25 cellular contexts compared by ENCODE assay signal in genomic region chr5:169997736-169998284, GRCh38. TPM values are rescaled to one million over a fixed set of nuclear protein-coding genes. Genes with fewer than 3 reads are reported as not detected.
DNase-seq lines count a peak whose midpoint lies in the region; ATAC-seq, FAIRE-seq and TF ChIP-seq lines count a peak whose summit lies in the region.
"Had no signal": no experiment of that assay in that cellular context is flagged by ENCODE, and none has a peak within 500 bp of the region (broad histone marks: within the 10 kb centered on the region; RNA-seq: fewer than 3 reads in every experiment).

No MANE protein-coding gene starts in this region.

- H2AK5ac ChIP-seq in trophoblast cell (ENCODE audit: low read length): no peak overlapping the region

- no peaks in the 10 kb centered on the region for H3K9me3 Mint-ChIP-seq in activated T-cell treated with anti-CD3 and anti-CD28 coated beads, Interleukin-2, amount 50 U/mL, for 24 hours
- H3K9me3 Mint-ChIP-seq in activated T-helper 2 cell treated with anti-CD3 and anti-CD28 coated beads, Interferon-gamma antibody, Interleukin-2, Interleukin-4, amounts not matched to agents 10 μg/mL and 5 μg/mL and 100 μg/mL, durations not matched to agents 14 hours and 24 hours and 36 hours: no peaks in the 10 kb centered on the region
- H3K9me3 Mint-ChIP-seq: activated T-cell treated with anti-CD3 and anti-CD28 coated beads, Interleukin-2, amount 50 U/mL, for 72 hours had no signal

- H3K36me3 ChIP-seq in trophoblast cell (ENCODE audit: control insufficient read depth in 1 of 2, insufficient read depth in 2 of 2, low read length in 2 of 2) (no peaks in the 10 kb centered on the region), H7 (replicated peaks; ENCODE audit: control insufficient read depth, insufficient read depth, low read length) (no peaks in the 10 kb centered on the region)
- H3K36me3 ChIP-seq: BE2C, cardiac muscle cell, gastrocnemius medialis, Peyer's patch, SJSA1 had no signal

- H3K4ac ChIP-seq in trophoblast cell (ENCODE audit: low read depth, low read length): no peak overlapping the region

- peak; percentile 46 for ATAC-seq in HG03103 (IDR thresholded peaks at IDR 0.05; ENCODE audit: low read depth, unreplicated experiment)
- ATAC-seq: activated CD8-positive, alpha-beta T cell treated with anti-CD3 and anti-CD28 coated beads, Interleukin-2, amount 10 ng/mL, durations not matched to agents 7 days and 5 days; activated T-cell treated with anti-CD3 and anti-CD28 coated beads, Interleukin-2, amount 50 U/mL, for 72 hours; gastrocnemius medialis; left cardiac atrium had no signal

- no peaks in the 10 kb centered on the region for H3K79me2 ChIP-seq in trophoblast cell (ENCODE audit: control insufficient read depth, insufficient read depth, low read length, poor library complexity)

- no peak overlapping the region for H2AFZ ChIP-seq in trophoblast cell (ENCODE audit: insufficient read depth, low read length, poor library complexity)

- no peak overlapping the region for H2BK5ac ChIP-seq in trophoblast cell (ENCODE audit: low read depth, low read length, poor library complexity)

- H2BK12ac ChIP-seq in trophoblast cell (ENCODE audit: low read length): no peak overlapping the region

- no peak overlapping the region for H4K8ac ChIP-seq in trophoblast cell (ENCODE audit: low read depth, low read length)

- no peak for FAIRE-seq in D721Med (lab: Jason Lieb, UNC)

- no peak overlapping the region for H3K27ac ChIP-seq in trophoblast cell (ENCODE audit: low read depth, low read length)
- H3K27ac ChIP-seq: cardiac muscle cell, dorsolateral prefrontal cortex, gastrocnemius medialis, neutrophil, Peyer's patch, SJSA1 had no signal

- no peaks in the 10 kb centered on the region for H3K9me3 ChIP-seq in trophoblast cell (ENCODE audit: insufficient read depth, low read depth, low read length)
- H3K9me3 ChIP-seq: BE2C, gastrocnemius medialis, neutrophil, Peyer's patch, SJSA1 had no signal

- H3K79me1 ChIP-seq in trophoblast cell (ENCODE audit: low read length): no peaks in the 10 kb centered on the region

- no peak overlapping the region for H3K9ac ChIP-seq in trophoblast cell (ENCODE audit: low read length)

- no peak overlapping the region for H4K12ac ChIP-seq in trophoblast cell (ENCODE audit: low read depth, low read length)

- intact Hi-C loops in activated T-helper 2 cell treated with anti-CD3 and anti-CD28 coated beads, Interferon-gamma antibody, Interleukin-2, Interleukin-4, amounts not matched to agents 10 μg/mL and 5 μg/mL and 100 μg/mL, durations not matched to agents 14 hours and 24 hours and 36 hours (cut with micrococcal nuclease): no loop called here

- H3K18ac ChIP-seq in trophoblast cell (ENCODE audit: low read length): no peak overlapping the region

- peak overlapping the region; percentile 5 for H3K27ac Mint-ChIP-seq in activated T-cell treated with anti-CD3 and anti-CD28 coated beads, Interleukin-2, amount 50 U/mL, for 24 hours
- peak overlapping the region; percentile 18 for H3K27ac Mint-ChIP-seq in activated T-helper 2 cell treated with anti-CD3 and anti-CD28 coated beads, Interferon-gamma antibody, Interleukin-2, Interleukin-4, amounts not matched to agents 10 μg/mL and 5 μg/mL and 100 μg/mL, durations not matched to agents 14 hours and 24 hours and 36 hours
- H3K27ac Mint-ChIP-seq: activated CD8-positive, alpha-beta T cell treated with anti-CD3 and anti-CD28 coated beads, Interleukin-2, amount 10 ng/mL, durations not matched to agents 7 days and 5 days; activated T-cell treated with anti-CD3 and anti-CD28 coated beads, Interleukin-2, amount 50 U/mL, for 72 hours had no signal

- H3K4me3 ChIP-seq in trophoblast cell (ENCODE audit: low read depth, low read length) (no peak overlapping the region), H7 (ENCODE audit: insufficient read depth, low read depth, low read length) (no peak overlapping the region)
- H3K4me3 ChIP-seq: cardiac muscle cell, dorsolateral prefrontal cortex, gastrocnemius medialis, Peyer's patch, SJSA1, smooth muscle cell had no signal

- WGBS in trophoblast cell (ENCODE audit: extremely low coverage, insufficient coverage, insufficient read length): no CpG with 5 or more reads among the region's 5 CpGs

- H2BK120ac ChIP-seq in trophoblast cell (ENCODE audit: insufficient read depth, low read length, poor library complexity): no peak overlapping the region

- H3K4me1 Mint-ChIP-seq in activated T-cell treated with anti-CD3 and anti-CD28 coated beads, Interleukin-2, amount 50 U/mL, for 24 hours (ENCODE audit: low read depth): no peaks in the 10 kb centered on the region
- H3K4me1 Mint-ChIP-seq in activated T-helper 2 cell treated with anti-CD3 and anti-CD28 coated beads, Interferon-gamma antibody, Interleukin-2, Interleukin-4, amounts not matched to agents 10 μg/mL and 5 μg/mL and 100 μg/mL, durations not matched to agents 14 hours and 24 hours and 36 hours (ENCODE audit: low read depth): peaks cover 2% of the 10 kb centered on the region

- DNase-seq in activated T-cell treated with anti-CD3 and anti-CD28 coated beads, Interleukin-2, amount 50 U/mL, for 24 hours: no peak
- DNase-seq in activated T-cell treated with anti-CD3 and anti-CD28 coated beads, Interleukin-2, amount 50 U/mL, for 48 hours: no peak
- DNase-seq in activated T-helper 2 cell treated with anti-CD3 and anti-CD28 coated beads, Interferon-gamma antibody, Interleukin-2, Interleukin-4, amounts not matched to agents 10 μg/mL and 5 μg/mL and 100 μg/mL, durations not matched to agents 14 hours and 24 hours and 36 hours (ENCODE audit: low spot score): no peak
- peak; percentile 32 to 48 for DNase-seq in trophoblast cell
- no peak for DNase-seq in H7
- no peak for DNase-seq in KG1 (lab: John Stamatoyannopoulos, UW)
- no peak for DNase-seq in D721Med (ENCODE audit: insufficient read length, low spot score)
- DNase-seq: activated CD4-positive, CD25-positive, alpha-beta regulatory T cell; activated CD8-positive, alpha-beta T cell treated with anti-CD3 and anti-CD28 coated beads, Interleukin-2, amount 10 ng/mL, durations not matched to agents 7 days and 5 days; activated T-cell treated with anti-CD3 and anti-CD28 coated beads, Interleukin-2, amount 50 U/mL, for 72 hours; BE2C; Calu3; dorsolateral prefrontal cortex; gastrocnemius medialis; left cardiac atrium; NCI-H1694 treated with DMSO at 0.1 percent for 48 hours; NCI-H226; Peyer's patch; stimulated activated CD4-positive, alpha-beta T cell treated with anti-CD3 and anti-CD28 coated beads, Interleukin-4, amount 100 ng/mL, for 1 hour had no signal

- H4K91ac ChIP-seq in trophoblast cell (ENCODE audit: low read depth, low read length): no peak overlapping the region

- no peak overlapping the region for H3K23ac ChIP-seq in trophoblast cell (ENCODE audit: low read length)

- no peak overlapping the region for H3K4me3 Mint-ChIP-seq in activated T-cell treated with anti-CD3 and anti-CD28 coated beads, Interleukin-2, amount 50 U/mL, for 24 hours
- H3K4me3 Mint-ChIP-seq in activated T-helper 2 cell treated with anti-CD3 and anti-CD28 coated beads, Interferon-gamma antibody, Interleukin-2, Interleukin-4, amounts not matched to agents 10 μg/mL and 5 μg/mL and 100 μg/mL, durations not matched to agents 14 hours and 24 hours and 36 hours (ENCODE audit: low read depth): no peak overlapping the region
- H3K4me3 Mint-ChIP-seq: activated CD8-positive, alpha-beta T cell treated with anti-CD3 and anti-CD28 coated beads, Interleukin-2, amount 10 ng/mL, durations not matched to agents 7 days and 5 days; activated T-cell treated with anti-CD3 and anti-CD28 coated beads, Interleukin-2, amount 50 U/mL, for 72 hours had no signal

- H3K4me2 ChIP-seq in trophoblast cell (ENCODE audit: low read length): no peak overlapping the region
- H3K4me2 ChIP-seq: smooth muscle cell had no signal

- peaks cover 88% of the 10 kb centered on the region for H3K36me3 Mint-ChIP-seq in activated T-cell treated with anti-CD3 and anti-CD28 coated beads, Interleukin-2, amount 50 U/mL, for 24 hours (ENCODE audit: low read depth)
- H3K36me3 Mint-ChIP-seq in activated T-helper 2 cell treated with anti-CD3 and anti-CD28 coated beads, Interferon-gamma antibody, Interleukin-2, Interleukin-4, amounts not matched to agents 10 μg/mL and 5 μg/mL and 100 μg/mL, durations not matched to agents 14 hours and 24 hours and 36 hours (ENCODE audit: low read depth): peaks cover 57% of the 10 kb centered on the region

- H3K27me3 Mint-ChIP-seq in activated T-cell treated with anti-CD3 and anti-CD28 coated beads, Interleukin-2, amount 50 U/mL, for 24 hours: no peaks in the 10 kb centered on the region
- H3K27me3 Mint-ChIP-seq in activated T-helper 2 cell treated with anti-CD3 and anti-CD28 coated beads, Interferon-gamma antibody, Interleukin-2, Interleukin-4, amounts not matched to agents 10 μg/mL and 5 μg/mL and 100 μg/mL, durations not matched to agents 14 hours and 24 hours and 36 hours (ENCODE audit: low read depth): no peaks in the 10 kb centered on the region

- no peak for TF ChIP-seq CTCF in D721Med (IDR thresholded peaks at IDR 0.05; ENCODE audit: insufficient read depth, missing control alignments)

- no peaks in the 10 kb centered on the region for H3K4me1 ChIP-seq in trophoblast cell (ENCODE audit: control insufficient read depth in 1 of 2, insufficient read depth in 2 of 2, low read length in 2 of 2)
- H3K4me1 ChIP-seq: BE2C, gastrocnemius medialis, Peyer's patch, SJSA1 had no signal

- H3K14ac ChIP-seq in trophoblast cell (ENCODE audit: low read length): no peak overlapping the region

- H3K27me3 ChIP-seq in trophoblast cell (ENCODE audit: insufficient read depth, low read length): no peaks in the 10 kb centered on the region
- H3K27me3 ChIP-seq in H7 (ENCODE audit: control insufficient read depth, insufficient read depth, low read length): no peaks in the 10 kb centered on the region
- H3K27me3 ChIP-seq: BE2C, cardiac muscle cell, gastrocnemius medialis, neutrophil, Peyer's patch had no signal

RNA-seq across cellular contexts. Expression of gene INSYN2B, which starts 17.5 kb away (rescaled TPM):
- total RNA-seq in activated T-helper 2 cell treated with anti-CD3 and anti-CD28 coated beads, Interferon-gamma antibody, Interleukin-2, Interleukin-4, amounts not matched to agents 10 μg/mL and 5 μg/mL and 100 μg/mL, durations not matched to agents 14 hours and 24 hours and 36 hours: not detected in 2 replicates
- 0.01 and 0.04 TPM in 2 replicates for polyA plus RNA-seq in trophoblast cell (2013)
- total RNA-seq in H7 (2014; rRNA removed; shearing (Covaris generic)): not detected in 2 replicates
- total RNA-seq: activated CD8-positive, alpha-beta T cell treated with anti-CD3 and anti-CD28 coated beads, Interleukin-2, amount 10 ng/mL, durations not matched to agents 7 days and 5 days; activated T-cell treated with anti-CD3 and anti-CD28 coated beads, Interleukin-2, amount 50 U/mL, for 72 hours; Calu3; T-helper 2 cell treated with Interferon-gamma antibody and Interleukin-4, amounts not matched to agents 100 ng/mL and 5 ng/mL, for 36 hours had no signal

Comparison
In these comparisons a context has a peak if more than half of its experiments do, and no peak if none do; other contexts are left out.
1. DNase-seq: peak in trophoblast cell (2 of 2); none in activated T-cell treated with anti-CD3 and anti-CD28 coated beads, Interleukin-2, amount 50 U/mL, for 24 hours (single experiment), activated T-cell treated with anti-CD3 and anti-CD28 coated beads, Interleukin-2, amount 50 U/mL, for 48 hours (0 of 2), activated T-helper 2 cell treated with anti-CD3 and anti-CD28 coated beads, Interferon-gamma antibody, Interleukin-2, Interleukin-4, amounts not matched to agents 10 μg/mL and 5 μg/mL and 100 μg/mL, durations not matched to agents 14 hours and 24 hours and 36 hours (single experiment), H7 (single experiment), KG1 (single experiment) and D721Med (single experiment).